In the genomic region with DNA sequence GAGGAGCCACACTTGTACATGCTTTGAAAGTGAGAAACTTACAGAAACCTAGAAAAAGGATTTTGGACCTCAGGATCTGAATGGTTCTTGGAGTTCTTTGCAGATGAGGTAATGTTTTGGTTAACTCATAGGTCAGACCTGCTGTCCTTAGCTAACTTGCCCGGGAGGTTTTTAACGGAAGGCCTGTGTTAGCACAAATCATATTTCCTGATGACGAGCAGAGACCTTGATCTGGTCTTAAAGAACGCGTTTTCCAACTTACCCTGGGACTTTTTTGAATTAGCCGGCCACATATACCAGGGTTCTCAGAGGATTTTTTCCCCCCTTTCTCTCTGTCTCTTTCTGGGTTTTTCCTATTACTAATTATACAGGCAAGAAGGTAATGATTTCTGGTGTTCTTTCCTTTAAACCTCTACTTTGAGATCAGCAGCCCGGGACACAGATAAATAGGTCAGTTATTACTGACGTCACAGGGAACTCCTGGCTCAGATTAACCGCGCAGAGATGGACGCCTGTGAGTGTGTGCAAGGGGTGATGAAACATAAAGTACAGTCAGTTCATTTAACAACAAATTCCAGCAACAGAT, we compare ENCODE assay signal across 8 cellular contexts.
DNase-seq lines count a peak whose midpoint lies in the region; ATAC-seq and TF ChIP-seq lines count a peak whose summit lies in the region.

No MANE protein-coding gene starts in this region.

- peak overlapping the region; percentile 99 for H3K27ac ChIP-seq in RWPE2 (ENCODE audit: poor library complexity, severe bottlenecking)

- TF ChIP-seq CTCF in RWPE2 (IDR thresholded peaks at IDR 0.05; ENCODE audit: poor library complexity, severe bottlenecking) (no peak), fibroblast of pulmonary artery (IDR thresholded peaks at IDR 0.05; ENCODE audit: low read length, missing control alignments) (no peak)

- no peaks in the 10 kb centered on the region for H3K9me3 ChIP-seq in RWPE2 (ENCODE audit: severe bottlenecking)

- H3K4me3 ChIP-seq in RWPE2 (ENCODE audit: severe bottlenecking) (no peak overlapping the region), fibroblast of pulmonary artery (replicated peaks; ENCODE audit: low read depth, low read length) (peak overlapping the region; percentile 20)

- in situ Hi-C loops in G401 (cut with HindIII; ENCODE audit: low sequenced_read_pairs) = no loop called here

- DNase-seq in G401 (ENCODE audit: low spot score) = peak; percentile 13
- no peak for DNase-seq in RWPE2 (ENCODE audit: low spot score)
- DNase-seq in fibroblast of pulmonary artery (ENCODE audit: low read depth) = peak; percentile 94
- DNase-seq in pulmonary artery endothelial cell (ENCODE audit: low read depth, low spot score) = peak; percentile 94
- no peak for DNase-seq in NCI-H1092 (lab: John Stamatoyannopoulos, UW)
- no peak for DNase-seq in NCI-H187 treated with DMSO at 0.1 percent for 48 hours (lab: John Stamatoyannopoulos, UW)

- H3K36me3 ChIP-seq in RWPE2 (ENCODE audit: low read depth) = no peaks in the 10 kb centered on the region

- H3K27me3 ChIP-seq in RWPE2 (ENCODE audit: insufficient read depth, poor library complexity, severe bottlenecking) = no peaks in the 10 kb centered on the region

- H3K4me1 ChIP-seq in RWPE2 (ENCODE audit: insufficient read depth, poor library complexity, severe bottlenecking) = peaks cover 39% of the 10 kb centered on the region

- ATAC-seq in RWPE2 (ENCODE audit: low read depth) (peak; percentile 57), HG03342 (IDR thresholded peaks at IDR 0.05; ENCODE audit: unreplicated experiment) (no peak), HG03460 (IDR thresholded peaks at IDR 0.05; ENCODE audit: unreplicated experiment) (no peak)

Comparison
In these comparisons a context has a peak if more than half of its experiments do, and no peak if none do; other contexts are left out.
1. DNase-seq: peak in G401 (single experiment), fibroblast of pulmonary artery (single experiment) and pulmonary artery endothelial cell (single experiment); none in RWPE2 (single experiment), NCI-H1092 (single experiment) and NCI-H187 treated with DMSO at 0.1 percent for 48 hours (single experiment).